21 cellular contexts compared by ENCODE assay signal in genomic region chr10:105793071-105793470, GRCh38.
DNase-seq lines count a peak whose midpoint lies in the region; ATAC-seq and TF ChIP-seq lines count a peak whose summit lies in the region.
"Had no signal": no experiment of that assay in that cellular context is flagged by ENCODE, and none has a peak within 500 bp of the region (broad histone marks: within the 10 kb centered on the region; RNA-seq: fewer than 3 reads in every experiment).

No MANE protein-coding gene starts in this region.

- POLR2A ChIA-PET in RWPE1 (lab: Yijun Ruan, JAX; ENCODE audit: low non-redundant PET): no interaction called here

- H3K27ac ChIP-seq in RWPE1 (no peak overlapping the region), foreskin keratinocyte (no peak overlapping the region), gastroesophageal sphincter (no peak overlapping the region), ascending aorta (no peak overlapping the region)
- H3K27ac ChIP-seq: KMS-11 had no signal

- H3K9me3 Mint-ChIP-seq in T-helper 2 cell treated with Interferon-gamma antibody and Interleukin-4, amounts not matched to agents 5 μg/mL and 100 μg/mL, for 36 hours: no peaks in the 10 kb centered on the region

- intact Hi-C loops in ascending aorta (cut with DNase I): no loop called here

- no peak overlapping the region for H3K4me3 Mint-ChIP-seq in T-helper 2 cell treated with Interferon-gamma antibody and Interleukin-4, amounts not matched to agents 5 μg/mL and 100 μg/mL, for 36 hours
- H3K4me3 Mint-ChIP-seq: CD14-positive monocyte, HFFc6 had no signal

- H3K27me3 ChIP-seq in foreskin keratinocyte: no peaks in the 10 kb centered on the region
- no peaks in the 10 kb centered on the region for H3K27me3 ChIP-seq in gastroesophageal sphincter
- H3K27me3 ChIP-seq in ascending aorta: no peaks in the 10 kb centered on the region

- H3K4me3 ChIP-seq in skeletal muscle cell (ENCODE audit: low read depth, low read length): no peak overlapping the region
- no peak overlapping the region for H3K4me3 ChIP-seq in gastroesophageal sphincter
- no peak overlapping the region for H3K4me3 ChIP-seq in ascending aorta
- H3K4me3 ChIP-seq: MG63 had no signal

- H3K4me1 ChIP-seq in foreskin keratinocyte (no peaks in the 10 kb centered on the region), gastroesophageal sphincter (no peaks in the 10 kb centered on the region), ascending aorta (no peaks in the 10 kb centered on the region)

- whole genome bisulfite sequencing in gastroesophageal sphincter (ENCODE audit: low coverage in 1 of 2), 2 donors: 20 to 28% methylated on average over 3 of the region's 3 CpGs

- H3K9me3 ChIP-seq in gastroesophageal sphincter: no peaks in the 10 kb centered on the region
- no peaks in the 10 kb centered on the region for H3K9me3 ChIP-seq in ascending aorta
- H3K9me3 ChIP-seq: MG63 had no signal

- no peaks in the 10 kb centered on the region for H3K27me3 Mint-ChIP-seq in T-helper 2 cell treated with Interferon-gamma antibody and Interleukin-4, amounts not matched to agents 5 μg/mL and 100 μg/mL, for 36 hours (ENCODE audit: low read depth)

- H3K36me3 ChIP-seq in gastroesophageal sphincter (no peaks in the 10 kb centered on the region), ascending aorta (no peaks in the 10 kb centered on the region)
- H3K36me3 ChIP-seq: MG63 had no signal

- TF ChIP-seq CTCF in RWPE1 (conservative IDR thresholded peaks at IDR 0.05; ENCODE audit: low read depth) (no peak), foreskin keratinocyte (conservative IDR thresholded peaks at IDR 0.05) (no peak), gastroesophageal sphincter (IDR thresholded peaks at IDR 0.05) (no peak), ascending aorta (IDR thresholded peaks at IDR 0.05) (no peak)

- DNase-seq in LoVo (ENCODE audit: low spot score) (peak; percentile 50), RWPE1 (ENCODE audit: low spot score) (peak; percentile 10), foreskin keratinocyte (peak in 1 of 2 donors; percentile 11), skeletal muscle cell (ENCODE audit: low read depth) (peak; percentile 13), ascending aorta (ENCODE audit: low spot score in 2 of 2) (no peak)
- no peak for DNase-seq in T-helper 2 cell treated with Interferon-gamma antibody and Interleukin-4, amounts not matched to agents 5 μg/mL and 100 μg/mL, for 36 hours (ENCODE audit: low spot score)
- DNase-seq: DMS79 treated with DMSO at 0.1 percent for 48 hours; H7; HFFc6; MG63; NCI-H1048; NCI-H146; NCI-H2081; NCI-H2171 treated with DMSO at 0.1 percent for 48 hours; NCI-H446; NCI-H69; NK-92 treated with Interleukin-12 subunit alpha and Interleukin-12 subunit beta, amount 100 ng/mL, for 24 hours; SIG-M5 had no signal

- no peaks in the 10 kb centered on the region for H3K4me1 Mint-ChIP-seq in T-helper 2 cell treated with Interferon-gamma antibody and Interleukin-4, amounts not matched to agents 5 μg/mL and 100 μg/mL, for 36 hours (ENCODE audit: low read depth)
- H3K4me1 Mint-ChIP-seq: CD14-positive monocyte had no signal

- H3K27ac Mint-ChIP-seq in T-helper 2 cell treated with Interferon-gamma antibody and Interleukin-4, amounts not matched to agents 5 μg/mL and 100 μg/mL, for 36 hours: no peak overlapping the region
- H3K27ac Mint-ChIP-seq: CD14-positive monocyte, HFFc6 had no signal

- ATAC-seq in foreskin keratinocyte (peak; percentile 12), gastroesophageal sphincter (no peak)

- CTCF ChIA-PET in RWPE1 (lab: Yijun Ruan, JAX): interaction anchor here (0.6 kb wide), 1 partner anchor 700 kb away, joined by 5 read pairs; no protein-coding TSS in a partner anchor

- TF ChIP-seq EP300 in gastroesophageal sphincter (IDR thresholded peaks at IDR 0.05): no peak

- H3K36me3 Mint-ChIP-seq in T-helper 2 cell treated with Interferon-gamma antibody and Interleukin-4, amounts not matched to agents 5 μg/mL and 100 μg/mL, for 36 hours (ENCODE audit: low read depth): no peaks in the 10 kb centered on the region
- H3K36me3 Mint-ChIP-seq: CD14-positive monocyte had no signal

- no peak for TF ChIP-seq POLR2A in gastroesophageal sphincter (IDR thresholded peaks at IDR 0.05)

Comparison
In these comparisons a context has a peak if more than half of its experiments do, and no peak if none do; other contexts are left out.
1. DNase-seq: peak in LoVo (single experiment), RWPE1 (single experiment) and skeletal muscle cell (single experiment); none in T-helper 2 cell treated with Interferon-gamma antibody and Interleukin-4, amounts not matched to agents 5 μg/mL and 100 μg/mL, for 36 hours (single experiment) and ascending aorta (0 of 2).